Comparison of ENCODE assay signal across 1 cellular context in genomic region chr17:732788-733720, GRCh38.
TF ChIP-seq lines count a peak whose summit lies in the region.

No MANE protein-coding gene starts in this region.

TF ChIP-seq in K562, 482 proteins besides CTCF, POLR2A, EP300 and RAD21 (continued from another document):
- TF ChIP-seq ATF6 (CRISPR knock-in tag; IDR thresholded peaks at IDR 0.05) (0 out of 2 replicates have a peak, but pooled peaks have one; percentile 22), E2F4 (CRISPR knock-in tag; IDR thresholded peaks at IDR 0.05; ENCODE audit: low read depth) (no peak), CREB5 (CRISPR knock-in tag; IDR thresholded peaks at IDR 0.05) (no peak), MAX (CRISPR knock-in tag; IDR thresholded peaks at IDR 0.05) (0 out of 2 replicates have a peak, but pooled peaks have one; percentile 25), ELF2 (CRISPR knock-in tag; IDR thresholded peaks at IDR 0.05) (no peak), XRCC3 (IDR thresholded peaks at IDR 0.05) (no peak), TCF15 (CRISPR knock-in tag; IDR thresholded peaks at IDR 0.05) (no peak), ZFP1 (CRISPR knock-in tag; IDR thresholded peaks at IDR 0.05) (no peak), ZNF184 (CRISPR knock-in tag; IDR thresholded peaks at IDR 0.05) (no peak), RBBP5 (IDR thresholded peaks at IDR 0.05; ENCODE audit: borderline replicate concordance, insufficient read depth, low read length, poor library complexity, severe bottlenecking) (peak; percentile 41), ZBTB7A (IDR thresholded peaks at IDR 0.05; ENCODE audit: borderline replicate concordance, control insufficient read depth, low read depth, low read length) (0 out of 2 replicates have a peak, but pooled peaks have one; percentile 34), GTF2A2 (tag; IDR thresholded peaks at IDR 0.05) (no peak), ZKSCAN3 (CRISPR knock-in tag; IDR thresholded peaks at IDR 0.05) (no peak), POU5F1 (IDR thresholded peaks at IDR 0.05; ENCODE audit: borderline replicate concordance, low read depth, low read length, partially characterized antibody) (no peak), SIN3A (IDR thresholded peaks at IDR 0.05; ENCODE audit: borderline replicate concordance in 2 of 2, control insufficient read depth in 1 of 2, low read depth in 2 of 2, low read length in 2 of 2) (no peak; a peak in 1 of 4 replicates)
